8 cellular contexts compared by ENCODE assay signal in genomic region chr5:172983542-172984243, GRCh38. TPM values are rescaled to one million over a fixed set of nuclear protein-coding genes. Genes with fewer than 3 reads are reported as not detected.
DNase-seq lines count a peak whose midpoint lies in the region; ATAC-seq and TF ChIP-seq lines count a peak whose summit lies in the region.

Gene ATP6V0E1, plus strand, starts transcription at chr5:172983771. Its CDS starts 90 bp downstream, at chr5:172983861.

- H3K27ac ChIP-seq in WERI-Rb-1 (peak within 1 kb of the TSS; percentile 84), breast epithelium (peak within 1 kb of the TSS; percentile 98 to 99), skin epidermis (peak within 1 kb of the TSS; percentile 55 to 99 (median 92))

- peaks cover 3 to 6% of the 10 kb centered on the region in 2 donors for H3K4me1 ChIP-seq in breast epithelium

- CTCF ChIA-PET in AG04449 (lab: Yijun Ruan, JAX): interaction anchor here (0.6 to 3.5 kb wide), 27 partner anchors 10 to 492 kb away, joined by 3 to 27 read pairs (median 4); partner anchors contain the start of genes BNIP1 and RPL26L1

- intact Hi-C loops in breast epithelium (cut with DNase I; ENCODE audit: low total_unique reads): loop anchor here (10.0 kb wide), 1 partner anchor 71 kb away; the partner anchor contains the start of gene CREBRF

- peak; percentile 93 for TF ChIP-seq POLR2A in breast epithelium (IDR thresholded peaks at IDR 0.05)

- H3K4me3 ChIP-seq in AG04449 (ENCODE audit: low read depth, low read length) (peak within 1 kb of the TSS; percentile 99), WERI-Rb-1 (ENCODE audit: low read depth, low read length) (peak within 1 kb of the TSS; percentile 91), breast epithelium (peak within 1 kb of the TSS; percentile 92 to 97 (median 96)), iPS-18c (ENCODE audit: insufficient read depth, low read depth, low read length) (peak within 1 kb of the TSS; percentile 96), skin epidermis (peak within 1 kb of the TSS; percentile 85 to 100 (median 89))

- H3K36me3 ChIP-seq in WERI-Rb-1 (peaks cover 33% of the 10 kb centered on the region), breast epithelium (no peaks in the 10 kb centered on the region)

- H3K9me3 ChIP-seq in WERI-Rb-1 (ENCODE audit: severe bottlenecking): no peaks in the 10 kb centered on the region
- H3K9me3 ChIP-seq in breast epithelium: no peaks in the 10 kb centered on the region
- H3K9me3 ChIP-seq in iPS-18c (ENCODE audit: control insufficient read depth, insufficient read depth, low read length): no peaks in the 10 kb centered on the region

- H3K27me3 ChIP-seq in WERI-Rb-1 (ENCODE audit: insufficient read depth, low read depth, severe bottlenecking) (no peaks in the 10 kb centered on the region), breast epithelium (no peaks in the 10 kb centered on the region)

- ATAC-seq in GM18870 (IDR thresholded peaks at IDR 0.05; ENCODE audit: unreplicated experiment) (peak; percentile 75), HG03108 (IDR thresholded peaks at IDR 0.05; ENCODE audit: unreplicated experiment) (peak; percentile 88)

- no peak for TF ChIP-seq CTCF in AG04449 (IDR thresholded peaks at IDR 0.05; ENCODE audit: insufficient read depth, low read length, missing control alignments)
- no peak for TF ChIP-seq CTCF in WERI-Rb-1 (IDR thresholded peaks at IDR 0.05; ENCODE audit: low read depth, low read length)
- TF ChIP-seq CTCF in breast epithelium (IDR thresholded peaks at IDR 0.05): no peak

- peak; percentile 33 for DNase-seq in AG04449 (ENCODE audit: low read depth, low spot score)
- DNase-seq in NCI-H2227 (lab: John Stamatoyannopoulos, UW; ENCODE audit: unreplicated experiment): peak; percentile 91
- peak; percentile 97 for DNase-seq in WERI-Rb-1
- DNase-seq in breast epithelium (ENCODE audit: low spot score in 2 of 2): peak; percentile 95

- POLR2A ChIA-PET in AG04449 (lab: Yijun Ruan, JAX): interaction anchor here (0.6 to 1.7 kb wide), 8 partner anchors 11 to 212 kb away, joined by 3 to 8 read pairs (median 3); partner anchors contain the start of genes DUSP1 and RPL26L1

RNA-seq across cellular contexts. Expression of gene ATP6V0E1, which starts in this region (rescaled TPM):
- total RNA-seq in breast epithelium: 100 to 1,000 TPM; 173 to 219 (median 185) TPM

Comparison
In these comparisons a context has a peak if more than half of its experiments do, and no peak if none do; other contexts are left out.
1. Peak in every context shown above with its lines: DNase-seq, ATAC-seq, H3K4me3 ChIP-seq and H3K27ac ChIP-seq.
2. DNase-seq: peak in every context shown above with its lines; median percentile 97 in WERI-Rb-1; 95 in breast epithelium; 91 in NCI-H2227; 33 in AG04449.